Comparison of ENCODE assay signal across 17 cellular contexts in the genomic region with DNA sequence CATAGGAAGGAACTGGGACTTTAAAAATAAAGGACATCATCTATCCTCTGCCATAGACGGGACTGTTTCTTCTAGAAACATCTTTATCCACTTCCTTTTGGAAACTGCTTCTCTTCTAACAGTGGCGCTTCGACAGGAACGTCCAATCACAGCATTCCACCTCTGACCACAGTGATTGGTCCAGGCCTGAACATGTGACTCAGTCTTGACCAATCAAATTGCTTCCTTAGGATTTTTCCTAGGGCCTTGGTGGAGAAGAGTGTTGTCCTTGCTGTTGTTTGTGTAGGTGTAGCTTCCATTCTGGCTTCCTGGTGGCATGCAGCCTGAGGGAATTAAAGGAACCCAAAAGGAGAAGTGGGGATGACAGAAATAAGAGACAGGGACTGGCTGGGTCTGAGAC.
DNase-seq lines count a peak whose midpoint lies in the region; ATAC-seq, FAIRE-seq and TF ChIP-seq lines count a peak whose summit lies in the region.
"Had no signal": no experiment of that assay in that cellular context is flagged by ENCODE, and none has a peak within 500 bp of the region (broad histone marks: within the 10 kb centered on the region; RNA-seq: fewer than 3 reads in every experiment).

No MANE protein-coding gene starts in this region.

- no peak overlapping the region for H3K27ac Mint-ChIP-seq in immature natural killer cell
- H3K27ac Mint-ChIP-seq: CD4-positive, alpha-beta memory T cell had no signal

- no peak overlapping the region for H4K5ac ChIP-seq in IMR-90 (ENCODE audit: low read depth, low read length)

- TF ChIP-seq EP300 in K562 (IDR thresholded peaks at IDR 0.05; ENCODE audit: low read length) = no peak

- no TSS peak for BruUV-seq in IMR-90 (replicated peaks; lab: Mats Ljungman, UMichigan)
- no TSS peak for BruUV-seq in K562 (replicated peaks; lab: Mats Ljungman, UMichigan)

- no peak overlapping the region for H2AFZ ChIP-seq in IMR-90 (replicated peaks; ENCODE audit: low read length, poor library complexity)
- no peak overlapping the region for H2AFZ ChIP-seq in K562 (ENCODE audit: low read depth, low read length)

- H3K27me3 Mint-ChIP-seq in immature natural killer cell (ENCODE audit: low read depth in 3 of 3) = peaks cover 0 to 7% (median 0%) of the 10 kb centered on the region in 3 donors
- H3K27me3 Mint-ChIP-seq: CD4-positive, alpha-beta memory T cell had no signal

- no peak for DNase-seq in IMR-90
- DNase-seq in NAMALWA (ENCODE audit: low spot score) = peak; percentile 4
- DNase-seq in K562 (ENCODE audit: extremely low read depth in 1 of 4, low spot score in 3 of 4) = peak; percentile 5 to 30 (median 17)
- DNase-seq in ACHN = no peak
- no peak for DNase-seq in immature natural killer cell
- DNase-seq: CD4-positive, alpha-beta memory T cell; DMS153; DMS79; GDM1; H9 had no signal

- no peak overlapping the region for H2BK15ac ChIP-seq in IMR-90 (ENCODE audit: low read depth, low read length)

- in situ Hi-C loops in IMR-90 (cut with MboI; ENCODE audit: low sequenced_read_pairs) (no loop called here), K562 (cut with MboI) (no loop called here), ACHN (cut with HindIII; ENCODE audit: low pct_ligation_motif_present, low pct_unique_long_range_greater_than_20kb, low sequenced_read_pairs) (no loop called here)

- CTCF ChIA-PET in IMR-90 (lab: Yijun Ruan, JAX) (no interaction called here), K562 (lab: Yijun Ruan, JAX; ENCODE audit: low intra/inter-chr PET ratio) (no interaction called here)

- H4K20me1 ChIP-seq in IMR-90 (ENCODE audit: insufficient read depth, low read length) (no peaks in the 10 kb centered on the region), K562 (replicated peaks; ENCODE audit: control insufficient read depth, insufficient read depth, low read length) (no peaks in the 10 kb centered on the region)
- H4K20me1 ChIP-seq: BLaER1 had no signal

- TF ChIP-seq CTCF in IMR-90 (conservative IDR thresholded peaks at IDR 0.05; ENCODE audit: low read depth, low read length) (no peak), K562 (IDR thresholded peaks at IDR 0.05 in 2 of 3, conservative IDR thresholded peaks at IDR 0.05 in 1 of 3; ENCODE audit: insufficient read depth in 2 of 3, low read depth in 1 of 3, low read length in 3 of 3) (no peak)

- H3K4me2 ChIP-seq in IMR-90 (ENCODE audit: low read depth, low read length) (no peak overlapping the region), K562 (ENCODE audit: insufficient read depth, low read length) (no peak overlapping the region)
- H3K4me2 ChIP-seq: BLaER1 had no signal

- H3K4me1 ChIP-seq in IMR-90 (ENCODE audit: control insufficient read depth, insufficient read depth, low read length) (peaks cover 5% of the 10 kb centered on the region), K562 (replicated peaks in 1 of 2; ENCODE audit: control insufficient read depth in 2 of 2, insufficient read depth in 2 of 2, low read length in 2 of 2) (no peaks in the 10 kb centered on the region)
- H3K4me1 ChIP-seq: BLaER1 had no signal

- no peak overlapping the region for H2BK120ac ChIP-seq in IMR-90 (ENCODE audit: low read depth, low read length)

- WGBS in IMR-90 (ENCODE audit: extremely low coverage in 2 of 2, insufficient read length in 1 of 2), 2 experiments = no CpG with 5 or more reads among the region's 4 CpGs
- WGBS in K562 (ENCODE audit: insufficient coverage, low coverage, missing lambda C conversion rate) = 0% methylated on average over 4 of the region's 4 CpGs

- peak overlapping the region; percentile 33 for H3K4ac ChIP-seq in IMR-90 (ENCODE audit: low read depth, low read length)

- no peak overlapping the region for H2AK5ac ChIP-seq in IMR-90 (ENCODE audit: low read depth, low read length)

- intact Hi-C loops in IMR-90 (cut with micrococcal nuclease) (no loop called here), K562 (cut with micrococcal nuclease) (no loop called here)

- no peak overlapping the region for H3K9ac ChIP-seq in IMR-90 (ENCODE audit: low read depth, low read length)
- H3K9ac ChIP-seq in K562 (ENCODE audit: insufficient read depth in 1 of 2, low read depth in 2 of 2, low read length in 2 of 2) = no peak overlapping the region
- H3K9ac ChIP-seq: BLaER1 had no signal

- no peak overlapping the region for H2AK9ac ChIP-seq in IMR-90 (replicated peaks; ENCODE audit: low read depth, low read length, poor library complexity)

- POLR2A ChIA-PET in IMR-90 (lab: Charles Lee; ENCODE audit: unreplicated experiment) (no interaction called here), K562 (lab: Yijun Ruan, JAX) (no interaction called here)

- H3K9me3 ChIP-seq in IMR-90 (ENCODE audit: control insufficient read depth, insufficient read depth, low read length) (no peaks in the 10 kb centered on the region), K562 (replicated peaks; ENCODE audit: control insufficient read depth, insufficient read depth, low read depth, low read length) (no peaks in the 10 kb centered on the region)
- H3K9me3 ChIP-seq: BLaER1 had no signal

- H3K36me3 ChIP-seq in IMR-90 (ENCODE audit: control insufficient read depth, insufficient read depth, low read length) (no peaks in the 10 kb centered on the region), K562 (ENCODE audit: control insufficient read depth, insufficient read depth, low read length) (no peaks in the 10 kb centered on the region)
- H3K36me3 ChIP-seq: BLaER1 had no signal

- H3K9me1 ChIP-seq in IMR-90 (ENCODE audit: insufficient read depth, low read length) (peaks cover 6% of the 10 kb centered on the region), K562 (ENCODE audit: control insufficient read depth, insufficient read depth, low read length) (no peaks in the 10 kb centered on the region)

- no peak overlapping the region for H3K27ac ChIP-seq in IMR-90 (ENCODE audit: insufficient read depth, low read length)
- no peak overlapping the region for H3K27ac ChIP-seq in K562 (ENCODE audit: extremely low read depth, low read depth, low read length)
- H3K27ac ChIP-seq: BLaER1 had no signal

- H3K4me3 ChIP-seq in IMR-90 (ENCODE audit: insufficient read depth, low read depth, low read length) (no peak overlapping the region), K562 (no peak overlapping the region)
- H3K4me3 ChIP-seq: BLaER1 had no signal

- no peaks in the 10 kb centered on the region for H3K79me1 ChIP-seq in IMR-90 (ENCODE audit: low read depth in 1 of 2, low read length in 2 of 2)

- no peak overlapping the region for H4K8ac ChIP-seq in IMR-90 (ENCODE audit: low read depth in 2 of 2, low read length in 2 of 2)

- no peaks in the 10 kb centered on the region for H3K4me1 Mint-ChIP-seq in immature natural killer cell
- H3K4me1 Mint-ChIP-seq: CD14-positive monocyte; CD4-positive, alpha-beta memory T cell had no signal

- 0 out of 2 replicates have a peak overlapping the region, but pooled peaks have one; percentile 1 for H4K91ac ChIP-seq in IMR-90 (ENCODE audit: insufficient read depth, low read depth, low read length)

- no peak overlapping the region for H2BK5ac ChIP-seq in IMR-90 (ENCODE audit: low read depth, low read length, poor library complexity, severe bottlenecking)

- FAIRE-seq in K562 (lab: Jason Lieb, UNC) = no peak
- FAIRE-seq: A204.1, GM12892, H1, HTR-8/SVneo had no signal

- H3K27me3 ChIP-seq in IMR-90 (ENCODE audit: control insufficient read depth, insufficient read depth, low read length) (no peaks in the 10 kb centered on the region), K562 (ENCODE audit: control insufficient read depth in 2 of 2, insufficient read depth in 2 of 2, low read length in 2 of 2) (no peaks in the 10 kb centered on the region)
- H3K27me3 ChIP-seq: BLaER1 had no signal

- H3K18ac ChIP-seq in IMR-90 (ENCODE audit: low read depth, low read length) = no peak overlapping the region

- H3K23ac ChIP-seq in IMR-90 (ENCODE audit: low read depth, low read length) = no peak overlapping the region

- no peaks in the 10 kb centered on the region for H3K36me3 Mint-ChIP-seq in immature natural killer cell
- H3K36me3 Mint-ChIP-seq: CD14-positive monocyte; CD4-positive, alpha-beta memory T cell had no signal

- H3K79me2 ChIP-seq in K562 (ENCODE audit: control insufficient read depth, insufficient read depth, low read length) = no peaks in the 10 kb centered on the region

- H3K56ac ChIP-seq in IMR-90 (ENCODE audit: extremely low read depth, insufficient read depth, low read length) = no peak overlapping the region

- dilution Hi-C loops in IMR-90 (cut with HindIII; ENCODE audit: low sequenced_read_pairs, unreplicated experiment) = no loop called here

- peaks cover 0 to 20% (median 8%) of the 10 kb centered on the region in 6 donors for H3K9me3 Mint-ChIP-seq in immature natural killer cell
- H3K9me3 Mint-ChIP-seq: H9 had no signal

- H3K4me3 Mint-ChIP-seq in immature natural killer cell = no peak overlapping the region
- H3K4me3 Mint-ChIP-seq: CD14-positive monocyte; CD4-positive, alpha-beta memory T cell; H9 had no signal

- TF ChIP-seq POLR2A in IMR-90 (IDR thresholded peaks at IDR 0.05; ENCODE audit: low read depth, low read length) (no peak), K562 (conservative IDR thresholded peaks at IDR 0.05) (no peak)

- TF ChIP-seq RAD21 in IMR-90 (IDR thresholded peaks at IDR 0.05; ENCODE audit: low read length) = no peak
- no peak for TF ChIP-seq RAD21 in K562 (CRISPR knock-in tag; conservative IDR thresholded peaks at IDR 0.05 in 1 of 2, IDR thresholded peaks at IDR 0.05 in 1 of 2)

- ATAC-seq in IMR-90 (ENCODE audit: low read depth) = no peak
- ATAC-seq in K562 = no peak
- ATAC-seq in GM18498 (IDR thresholded peaks at IDR 0.05; ENCODE audit: unreplicated experiment) = no peak

- H3K14ac ChIP-seq in IMR-90 (replicated peaks; ENCODE audit: low read depth, low read length) = no peak overlapping the region

- no peak overlapping the region for H2BK20ac ChIP-seq in IMR-90 (ENCODE audit: low read depth, low read length)

TF ChIP-seq in IMR-90, 13 proteins besides CTCF, POLR2A, EP300 and RAD21 (continues in another document):
- no peak for TF ChIP-seq RCOR1 (IDR thresholded peaks at IDR 0.05; ENCODE audit: insufficient replicate concordance, low read length)

TF ChIP-seq in K562, 482 proteins besides CTCF, POLR2A, EP300 and RAD21:
- TF ChIP-seq, protein P1, sequence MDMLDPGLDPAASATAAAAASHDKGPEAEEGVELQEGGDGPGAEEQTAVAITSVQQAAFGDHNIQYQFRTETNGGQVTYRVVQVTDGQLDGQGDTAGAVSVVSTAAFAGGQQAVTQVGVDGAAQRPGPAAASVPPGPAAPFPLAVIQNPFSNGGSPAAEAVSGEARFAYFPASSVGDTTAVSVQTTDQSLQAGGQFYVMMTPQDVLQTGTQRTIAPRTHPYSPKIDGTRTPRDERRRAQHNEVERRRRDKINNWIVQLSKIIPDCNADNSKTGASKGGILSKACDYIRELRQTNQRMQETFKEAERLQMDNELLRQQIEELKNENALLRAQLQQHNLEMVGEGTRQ (CRISPR knock-in tag; IDR thresholded peaks at IDR 0.05) = peak; percentile 71
- TF ChIP-seq RUNX1 (IDR thresholded peaks at IDR 0.05; ENCODE audit: low read depth) (no peak), NFYB (IDR thresholded peaks at IDR 0.05; ENCODE audit: extremely low read depth, insufficient read length) (peak; percentile 66), ILK (tag; IDR thresholded peaks at IDR 0.05; ENCODE audit: borderline replicate concordance, low read depth) (no peak)

Comparison
In these comparisons a context has a peak if more than half of its experiments do, and no peak if none do; other contexts are left out.
1. DNase-seq: peak in NAMALWA (single experiment) and K562 (4 of 4); none in IMR-90 (single experiment), ACHN (single experiment) and immature natural killer cell (0 of 3).